Comparison of ENCODE assay signal across 13 cellular contexts in genomic region chr14:90109858-90110257, GRCh38. TPM values are rescaled to one million over a fixed set of nuclear protein-coding genes. Genes with fewer than 3 reads are reported as not detected.
DNase-seq lines count a peak whose midpoint lies in the region; ATAC-seq and TF ChIP-seq lines count a peak whose summit lies in the region.
"Had no signal": no experiment of that assay in that cellular context is flagged by ENCODE, and none has a peak within 500 bp of the region (broad histone marks: within the 10 kb centered on the region; RNA-seq: fewer than 3 reads in every experiment).

No MANE protein-coding gene starts in this region.

- no peak for TF ChIP-seq EP300 in transverse colon (IDR thresholded peaks at IDR 0.05; ENCODE audit: low read depth)

- DNase-seq in NCI-H82 (lab: John Stamatoyannopoulos, UW) (peak; percentile 55), NCI-H82 treated with DMSO at 0.1 percent for 48 hours (lab: John Stamatoyannopoulos, UW; ENCODE audit: unreplicated experiment) (no peak), HFFc6 (no peak), astrocyte of the cerebellum (ENCODE audit: low read depth) (no peak), neural crest cell (ENCODE audit: low read depth, low spot score) (no peak), NCI-H446 (lab: John Stamatoyannopoulos, UW) (no peak), transverse colon (no peak)
- DNase-seq: activated T-cell treated with anti-CD3 and anti-CD28 coated beads for 4 hours, hippocampal formation, nucleus accumbens had no signal

- TF ChIP-seq POLR2A in transverse colon (IDR thresholded peaks at IDR 0.05), result no peak

- H3K27me3 Mint-ChIP-seq in HFFc6 (ENCODE audit: insufficient read depth) (peaks cover 8% of the 10 kb centered on the region), neural crest cell (ENCODE audit: low read depth) (peaks cover 22% of the 10 kb centered on the region)

- H3K4me3 ChIP-seq in astrocyte of the cerebellum (ENCODE audit: low read depth, low read length), result no peak overlapping the region
- H3K4me3 ChIP-seq in transverse colon, result no peak overlapping the region
- H3K4me3 ChIP-seq: SJSA1 had no signal

- no peak overlapping the region for H3K4me3 Mint-ChIP-seq in HFFc6
- H3K4me3 Mint-ChIP-seq in neural crest cell, result no peak overlapping the region

- no peak overlapping the region for H3K27ac ChIP-seq in transverse colon
- H3K27ac ChIP-seq: C4-2B, SJSA1 had no signal

- peaks cover 20% of the 10 kb centered on the region for H3K27me3 ChIP-seq in transverse colon

- in situ Hi-C loops in astrocyte of the cerebellum (cut with HindIII; ENCODE audit: low sequenced_read_pairs) (no loop called here), transverse colon (cut with MboI; ENCODE audit: low pct_ligation_motif_present in 1 of 4, low pct_unique_long_range_greater_than_20kb in 1 of 4, low sequenced_read_pairs in 3 of 4) (no loop called here)

- intact Hi-C loops in transverse colon (cut with DNase I; ENCODE audit: low total_unique reads), result no loop called here

- 71 to 84% methylated on average over 5 to 10 of the region's 10 CpGs for WGBS in transverse colon (ENCODE audit: low coverage in 1 of 2), 2 donors

- no peak overlapping the region for H3K27ac Mint-ChIP-seq in HFFc6
- no peak overlapping the region for H3K27ac Mint-ChIP-seq in neural crest cell (ENCODE audit: unreplicated experiment)

- H3K9me3 Mint-ChIP-seq in HFFc6, result no peaks in the 10 kb centered on the region
- H3K9me3 Mint-ChIP-seq in neural crest cell, result no peaks in the 10 kb centered on the region

- H3K36me3 Mint-ChIP-seq in HFFc6 (ENCODE audit: low read depth) (no peaks in the 10 kb centered on the region), neural crest cell (ENCODE audit: low read depth) (no peaks in the 10 kb centered on the region)

- ATAC-seq in HG03045 (IDR thresholded peaks at IDR 0.05; ENCODE audit: unreplicated experiment), result no peak

- no peaks in the 10 kb centered on the region for H3K9me3 ChIP-seq in transverse colon
- H3K9me3 ChIP-seq: SJSA1 had no signal

- H3K4me1 Mint-ChIP-seq in HFFc6 (ENCODE audit: low read depth) (peaks cover 18% of the 10 kb centered on the region), neural crest cell (no peaks in the 10 kb centered on the region)

- H3K4me1 ChIP-seq in transverse colon, result no peaks in the 10 kb centered on the region

- TF ChIP-seq CTCF in HFFc6 (IDR thresholded peaks at IDR 0.05) (peak; percentile 45), astrocyte of the cerebellum (IDR thresholded peaks at IDR 0.05; ENCODE audit: low read depth, low read length, missing control alignments) (peak; percentile 36), neural crest cell (conservative IDR thresholded peaks at IDR 0.05) (peak; percentile 46), transverse colon (IDR thresholded peaks at IDR 0.05) (no peak)

- H3K36me3 ChIP-seq in transverse colon, result no peaks in the 10 kb centered on the region
- H3K36me3 ChIP-seq: SJSA1 had no signal

RNA-seq across cellular contexts. Expression of gene KCNK13, which starts 48.1 kb away (rescaled TPM):
- not detected for total RNA-seq in HFFc6 (2021; fragmentation: NEBNext Ultra II Directional; extraction: Animal tissue kit (Norgen Biotek cat#: 25700))
- not detected in 2 replicates for total RNA-seq in neural crest cell
- under 1 TPM in 2 of 4 donors, not detected in 2; 0.14 to 0.64 TPM for total RNA-seq in transverse colon

Comparison
In these comparisons a context has a peak if more than half of its experiments do, and no peak if none do; other contexts are left out.
1. CTCF ChIP-seq: peak in HFFc6 (single experiment), astrocyte of the cerebellum (single experiment) and neural crest cell (single experiment); none in transverse colon (0 of 5).